Comparison of ENCODE assay signal across 1 cellular context in the genomic region with DNA sequence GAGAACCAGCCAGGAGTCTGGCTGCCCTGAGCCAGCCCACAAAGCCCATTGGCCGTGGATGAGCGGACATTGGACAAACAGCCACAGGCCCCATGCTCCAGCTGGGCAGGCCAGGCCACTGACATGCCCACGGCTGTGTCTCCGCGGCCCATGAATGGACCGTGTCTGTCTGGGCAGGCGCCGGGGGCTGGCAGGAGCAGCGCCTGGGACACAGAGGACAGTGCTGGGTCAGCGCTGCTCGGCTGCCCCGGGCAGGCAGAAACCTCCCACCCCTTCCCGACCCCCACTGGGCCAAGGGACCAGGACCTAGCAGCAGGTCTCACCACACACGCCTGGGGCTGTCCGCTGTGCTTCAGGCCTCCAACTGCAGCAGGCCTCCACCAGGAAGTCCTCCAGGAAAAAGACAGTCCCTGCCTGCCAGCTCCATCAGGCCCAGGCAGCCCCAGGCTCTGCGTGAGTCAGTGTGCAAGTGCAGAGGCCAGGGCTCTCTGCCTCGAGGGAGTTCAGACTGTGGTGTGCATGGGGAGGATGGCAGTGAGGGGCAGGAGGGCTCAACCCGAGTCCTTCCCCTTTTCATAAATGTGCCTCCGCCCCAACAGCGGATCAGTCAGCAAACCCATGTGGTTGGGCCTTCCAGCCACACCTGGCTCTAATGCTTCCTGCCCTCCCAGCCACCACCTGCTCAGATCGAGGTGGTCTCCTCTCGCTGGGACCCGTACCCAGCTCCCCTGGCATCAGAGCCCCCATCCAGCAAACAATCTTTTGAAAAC.
TF ChIP-seq lines count a peak whose summit lies in the region.

No MANE protein-coding gene starts in this region.

TF ChIP-seq in HepG2, 621 proteins besides CTCF, POLR2A, EP300 and RAD21 (continued from another document and continues in another):
- TF ChIP-seq, protein P1, sequence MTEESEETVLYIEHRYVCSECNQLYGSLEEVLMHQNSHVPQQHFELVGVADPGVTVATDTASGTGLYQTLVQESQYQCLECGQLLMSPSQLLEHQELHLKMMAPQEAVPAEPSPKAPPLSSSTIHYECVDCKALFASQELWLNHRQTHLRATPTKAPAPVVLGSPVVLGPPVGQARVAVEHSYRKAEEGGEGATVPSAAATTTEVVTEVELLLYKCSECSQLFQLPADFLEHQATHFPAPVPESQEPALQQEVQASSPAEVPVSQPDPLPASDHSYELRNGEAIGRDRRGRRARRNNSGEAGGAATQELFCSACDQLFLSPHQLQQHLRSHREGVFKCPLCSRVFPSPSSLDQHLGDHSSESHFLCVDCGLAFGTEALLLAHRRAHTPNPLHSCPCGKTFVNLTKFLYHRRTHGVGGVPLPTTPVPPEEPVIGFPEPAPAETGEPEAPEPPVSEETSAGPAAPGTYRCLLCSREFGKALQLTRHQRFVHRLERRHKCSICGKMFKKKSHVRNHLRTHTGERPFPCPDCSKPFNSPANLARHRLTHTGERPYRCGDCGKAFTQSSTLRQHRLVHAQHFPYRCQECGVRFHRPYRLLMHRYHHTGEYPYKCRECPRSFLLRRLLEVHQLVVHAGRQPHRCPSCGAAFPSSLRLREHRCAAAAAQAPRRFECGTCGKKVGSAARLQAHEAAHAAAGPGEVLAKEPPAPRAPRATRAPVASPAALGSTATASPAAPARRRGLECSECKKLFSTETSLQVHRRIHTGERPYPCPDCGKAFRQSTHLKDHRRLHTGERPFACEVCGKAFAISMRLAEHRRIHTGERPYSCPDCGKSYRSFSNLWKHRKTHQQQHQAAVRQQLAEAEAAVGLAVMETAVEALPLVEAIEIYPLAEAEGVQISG (CRISPR knock-in tag; IDR thresholded peaks at IDR 0.05), result no peak; the same call in 1 of the 2 replicates
- TF ChIP-seq WIZ (CRISPR knock-in tag; IDR thresholded peaks at IDR 0.05) (0 out of 2 replicates have a peak, but pooled peaks have one; percentile 41), ZC3H4 (CRISPR knock-in tag; IDR thresholded peaks at IDR 0.05; ENCODE audit: borderline replicate concordance) (no peak; the same call in 1 of the 2 replicates), DNMT3B (CRISPR knock-in tag; conservative IDR thresholded peaks at IDR 0.05) (no peak), SOX13 (IDR thresholded peaks at IDR 0.05) (no peak), SOX13 (CRISPR knock-in tag; conservative IDR thresholded peaks at IDR 0.05 in 1 of 2, IDR thresholded peaks at IDR 0.05 in 1 of 2) (no peak), SMARCE1 (IDR thresholded peaks at IDR 0.05; ENCODE audit: borderline replicate concordance) (no peak), FOSL2 (CRISPR knock-in tag; IDR thresholded peaks at IDR 0.05) (no peak), SMAD9 (CRISPR knock-in tag; IDR thresholded peaks at IDR 0.05) (no peak), ZBTB21 (CRISPR knock-in tag; IDR thresholded peaks at IDR 0.05) (no peak), MBD4 (IDR thresholded peaks at IDR 0.05; ENCODE audit: borderline replicate concordance, low read length) (no peak), XBP1 (CRISPR knock-in tag; IDR thresholded peaks at IDR 0.05) (no peak), NR2C2 (CRISPR knock-in tag; IDR thresholded peaks at IDR 0.05; ENCODE audit: borderline replicate concordance) (no peak), ZNF331 (CRISPR knock-in tag; IDR thresholded peaks at IDR 0.05) (no peak), HOXA5 (CRISPR knock-in tag; IDR thresholded peaks at IDR 0.05) (no peak), TEAD3 (CRISPR knock-in tag; optimal IDR thresholded peaks at IDR 0.05; ENCODE audit: borderline replicate concordance) (peak; percentile 16), BHLHE40 (IDR thresholded peaks at IDR 0.05; ENCODE audit: low read length) (no peak), SOX6 (IDR thresholded peaks at IDR 0.05) (no peak), SOX6 (CRISPR knock-in tag; IDR thresholded peaks at IDR 0.05) (no peak), HMG20B (CRISPR knock-in tag; conservative IDR thresholded peaks at IDR 0.05) (no peak), GATAD2A (CRISPR knock-in tag; IDR thresholded peaks at IDR 0.05) (peak; percentile 14; the same call in 1 of the 2 replicates), SPEN (CRISPR knock-in tag; IDR thresholded peaks at IDR 0.05; ENCODE audit: low read depth) (peak; percentile 20), SATB2 (CRISPR knock-in tag; IDR thresholded peaks at IDR 0.05) (no peak), ZNF282 (IDR thresholded peaks at IDR 0.05; ENCODE audit: partially characterized antibody) (no peak), ZNF772 (CRISPR knock-in tag; IDR thresholded peaks at IDR 0.05) (no peak), ZNF790 (CRISPR knock-in tag; IDR thresholded peaks at IDR 0.05; ENCODE audit: borderline replicate concordance) (no peak), CBX2 (IDR thresholded peaks at IDR 0.05; ENCODE audit: low read depth, low read length) (no peak), CBX2 (CRISPR knock-in tag; IDR thresholded peaks at IDR 0.05; ENCODE audit: low read depth) (no peak), KDM1A (CRISPR knock-in tag; IDR thresholded peaks at IDR 0.05) (no peak), ZBTB38 (CRISPR knock-in tag; IDR thresholded peaks at IDR 0.05) (peak; percentile 41; the same call in 1 of the 2 replicates), PHB2 (IDR thresholded peaks at IDR 0.05; ENCODE audit: partially characterized antibody) (no peak), EZH2 (conservative IDR thresholded peaks at IDR 0.05; ENCODE audit: low read depth, low read length) (no peak), REPIN1 (CRISPR knock-in tag; IDR thresholded peaks at IDR 0.05; ENCODE audit: borderline replicate concordance, low read depth) (0 out of 2 replicates have a peak, but pooled peaks have one; percentile 29), ZBTB7B (CRISPR knock-in tag; IDR thresholded peaks at IDR 0.05) (peak; percentile 46; the same call in 1 of the 2 replicates), ZFX (CRISPR knock-in tag; IDR thresholded peaks at IDR 0.05; ENCODE audit: low read depth) (peak; percentile 83), ETV6 (CRISPR knock-in tag; conservative IDR thresholded peaks at IDR 0.05) (no peak), ZNF577 (CRISPR knock-in tag; IDR thresholded peaks at IDR 0.05; ENCODE audit: borderline replicate concordance, low read depth) (no peak), EED (CRISPR knock-in tag; IDR thresholded peaks at IDR 0.05) (no peak; the same call in 1 of the 2 replicates), ZNF256 (CRISPR knock-in tag; conservative IDR thresholded peaks at IDR 0.05) (0 out of 2 replicates have a peak, but pooled peaks have one; percentile 53), ZNF143 (CRISPR knock-in tag; IDR thresholded peaks at IDR 0.05) (no peak), TOE1 (CRISPR knock-in tag; IDR thresholded peaks at IDR 0.05) (no peak), ZNF629 (CRISPR knock-in tag; conservative IDR thresholded peaks at IDR 0.05) (no peak), ZNF670 (CRISPR knock-in tag; IDR thresholded peaks at IDR 0.05; ENCODE audit: borderline replicate concordance) (no peak), ZNF383 (CRISPR knock-in tag; IDR thresholded peaks at IDR 0.05; ENCODE audit: borderline replicate concordance) (no peak), TRIM24 (CRISPR knock-in tag; IDR thresholded peaks at IDR 0.05) (no peak)
- TF ChIP-seq, protein P2, sequence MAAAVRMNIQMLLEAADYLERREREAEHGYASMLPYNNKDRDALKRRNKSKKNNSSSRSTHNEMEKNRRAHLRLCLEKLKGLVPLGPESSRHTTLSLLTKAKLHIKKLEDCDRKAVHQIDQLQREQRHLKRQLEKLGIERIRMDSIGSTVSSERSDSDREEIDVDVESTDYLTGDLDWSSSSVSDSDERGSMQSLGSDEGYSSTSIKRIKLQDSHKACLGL (CRISPR knock-in tag; IDR thresholded peaks at IDR 0.05), result peak; percentile 65; the same call in 1 of the 2 replicates
- TF ChIP-seq, protein P3, sequence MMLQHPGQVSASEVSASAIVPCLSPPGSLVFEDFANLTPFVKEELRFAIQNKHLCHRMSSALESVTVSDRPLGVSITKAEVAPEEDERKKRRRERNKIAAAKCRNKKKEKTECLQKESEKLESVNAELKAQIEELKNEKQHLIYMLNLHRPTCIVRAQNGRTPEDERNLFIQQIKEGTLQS (CRISPR knock-in tag; IDR thresholded peaks at IDR 0.05), result no peak
- TF ChIP-seq, protein P4, sequence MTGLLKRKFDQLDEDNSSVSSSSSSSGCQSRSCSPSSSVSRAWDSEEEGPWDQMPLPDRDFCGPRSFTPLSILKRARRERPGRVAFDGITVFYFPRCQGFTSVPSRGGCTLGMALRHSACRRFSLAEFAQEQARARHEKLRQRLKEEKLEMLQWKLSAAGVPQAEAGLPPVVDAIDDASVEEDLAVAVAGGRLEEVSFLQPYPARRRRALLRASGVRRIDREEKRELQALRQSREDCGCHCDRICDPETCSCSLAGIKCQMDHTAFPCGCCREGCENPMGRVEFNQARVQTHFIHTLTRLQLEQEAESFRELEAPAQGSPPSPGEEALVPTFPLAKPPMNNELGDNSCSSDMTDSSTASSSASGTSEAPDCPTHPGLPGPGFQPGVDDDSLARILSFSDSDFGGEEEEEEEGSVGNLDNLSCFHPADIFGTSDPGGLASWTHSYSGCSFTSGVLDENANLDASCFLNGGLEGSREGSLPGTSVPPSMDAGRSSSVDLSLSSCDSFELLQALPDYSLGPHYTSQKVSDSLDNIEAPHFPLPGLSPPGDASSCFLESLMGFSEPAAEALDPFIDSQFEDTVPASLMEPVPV (CRISPR knock-in tag; IDR thresholded peaks at IDR 0.05), result no peak
- TF ChIP-seq, protein P5, sequence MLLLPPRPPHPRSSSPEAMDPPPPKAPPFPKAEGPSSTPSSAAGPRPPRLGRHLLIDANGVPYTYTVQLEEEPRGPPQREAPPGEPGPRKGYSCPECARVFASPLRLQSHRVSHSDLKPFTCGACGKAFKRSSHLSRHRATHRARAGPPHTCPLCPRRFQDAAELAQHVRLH (CRISPR knock-in tag; IDR thresholded peaks at IDR 0.05; ENCODE audit: borderline replicate concordance, low read depth), result no peak
- TF ChIP-seq, protein P6, sequence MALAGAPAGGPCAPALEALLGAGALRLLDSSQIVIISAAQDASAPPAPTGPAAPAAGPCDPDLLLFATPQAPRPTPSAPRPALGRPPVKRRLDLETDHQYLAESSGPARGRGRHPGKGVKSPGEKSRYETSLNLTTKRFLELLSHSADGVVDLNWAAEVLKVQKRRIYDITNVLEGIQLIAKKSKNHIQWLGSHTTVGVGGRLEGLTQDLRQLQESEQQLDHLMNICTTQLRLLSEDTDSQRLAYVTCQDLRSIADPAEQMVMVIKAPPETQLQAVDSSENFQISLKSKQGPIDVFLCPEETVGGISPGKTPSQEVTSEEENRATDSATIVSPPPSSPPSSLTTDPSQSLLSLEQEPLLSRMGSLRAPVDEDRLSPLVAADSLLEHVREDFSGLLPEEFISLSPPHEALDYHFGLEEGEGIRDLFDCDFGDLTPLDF (CRISPR knock-in tag; IDR thresholded peaks at IDR 0.05), result no peak
- TF ChIP-seq, protein P7, sequence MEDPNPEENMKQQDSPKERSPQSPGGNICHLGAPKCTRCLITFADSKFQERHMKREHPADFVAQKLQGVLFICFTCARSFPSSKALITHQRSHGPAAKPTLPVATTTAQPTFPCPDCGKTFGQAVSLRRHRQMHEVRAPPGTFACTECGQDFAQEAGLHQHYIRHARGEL (CRISPR knock-in tag; IDR thresholded peaks at IDR 0.05), result 0 out of 2 replicates have a peak, but pooled peaks have one; percentile 45
- TF ChIP-seq, protein P8, sequence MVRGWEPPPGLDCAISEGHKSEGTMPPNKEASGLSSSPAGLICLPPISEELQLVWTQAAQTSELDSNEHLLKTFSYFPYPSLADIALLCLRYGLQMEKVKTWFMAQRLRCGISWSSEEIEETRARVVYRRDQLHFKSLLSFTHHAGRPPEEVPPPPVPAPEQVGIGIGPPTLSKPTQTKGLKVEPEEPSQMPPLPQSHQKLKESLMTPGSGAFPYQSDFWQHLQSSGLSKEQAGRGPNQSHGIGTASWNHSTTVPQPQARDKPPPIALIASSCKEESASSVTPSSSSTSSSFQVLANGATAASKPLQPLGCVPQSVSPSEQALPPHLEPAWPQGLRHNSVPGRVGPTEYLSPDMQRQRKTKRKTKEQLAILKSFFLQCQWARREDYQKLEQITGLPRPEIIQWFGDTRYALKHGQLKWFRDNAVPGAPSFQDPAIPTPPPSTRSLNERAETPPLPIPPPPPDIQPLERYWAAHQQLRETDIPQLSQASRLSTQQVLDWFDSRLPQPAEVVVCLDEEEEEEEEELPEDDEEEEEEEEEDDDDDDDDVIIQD (CRISPR knock-in tag; IDR thresholded peaks at IDR 0.05; ENCODE audit: low read depth), result no peak
- TF ChIP-seq, protein P9, sequence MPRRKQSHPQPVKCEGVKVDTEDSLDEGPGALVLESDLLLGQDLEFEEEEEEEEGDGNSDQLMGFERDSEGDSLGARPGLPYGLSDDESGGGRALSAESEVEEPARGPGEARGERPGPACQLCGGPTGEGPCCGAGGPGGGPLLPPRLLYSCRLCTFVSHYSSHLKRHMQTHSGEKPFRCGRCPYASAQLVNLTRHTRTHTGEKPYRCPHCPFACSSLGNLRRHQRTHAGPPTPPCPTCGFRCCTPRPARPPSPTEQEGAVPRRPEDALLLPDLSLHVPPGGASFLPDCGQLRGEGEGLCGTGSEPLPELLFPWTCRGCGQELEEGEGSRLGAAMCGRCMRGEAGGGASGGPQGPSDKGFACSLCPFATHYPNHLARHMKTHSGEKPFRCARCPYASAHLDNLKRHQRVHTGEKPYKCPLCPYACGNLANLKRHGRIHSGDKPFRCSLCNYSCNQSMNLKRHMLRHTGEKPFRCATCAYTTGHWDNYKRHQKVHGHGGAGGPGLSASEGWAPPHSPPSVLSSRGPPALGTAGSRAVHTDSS (CRISPR knock-in tag; conservative IDR thresholded peaks at IDR 0.05), result no peak
- TF ChIP-seq, protein P10, sequence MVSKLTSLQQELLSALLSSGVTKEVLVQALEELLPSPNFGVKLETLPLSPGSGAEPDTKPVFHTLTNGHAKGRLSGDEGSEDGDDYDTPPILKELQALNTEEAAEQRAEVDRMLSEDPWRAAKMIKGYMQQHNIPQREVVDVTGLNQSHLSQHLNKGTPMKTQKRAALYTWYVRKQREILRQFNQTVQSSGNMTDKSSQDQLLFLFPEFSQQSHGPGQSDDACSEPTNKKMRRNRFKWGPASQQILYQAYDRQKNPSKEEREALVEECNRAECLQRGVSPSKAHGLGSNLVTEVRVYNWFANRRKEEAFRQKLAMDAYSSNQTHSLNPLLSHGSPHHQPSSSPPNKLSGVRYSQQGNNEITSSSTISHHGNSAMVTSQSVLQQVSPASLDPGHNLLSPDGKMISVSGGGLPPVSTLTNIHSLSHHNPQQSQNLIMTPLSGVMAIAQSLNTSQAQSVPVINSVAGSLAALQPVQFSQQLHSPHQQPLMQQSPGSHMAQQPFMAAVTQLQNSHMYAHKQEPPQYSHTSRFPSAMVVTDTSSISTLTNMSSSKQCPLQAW (CRISPR knock-in tag; IDR thresholded peaks at IDR 0.05), result peak; percentile 66; the same call in 1 of the 2 replicates
- TF ChIP-seq, protein P11, sequence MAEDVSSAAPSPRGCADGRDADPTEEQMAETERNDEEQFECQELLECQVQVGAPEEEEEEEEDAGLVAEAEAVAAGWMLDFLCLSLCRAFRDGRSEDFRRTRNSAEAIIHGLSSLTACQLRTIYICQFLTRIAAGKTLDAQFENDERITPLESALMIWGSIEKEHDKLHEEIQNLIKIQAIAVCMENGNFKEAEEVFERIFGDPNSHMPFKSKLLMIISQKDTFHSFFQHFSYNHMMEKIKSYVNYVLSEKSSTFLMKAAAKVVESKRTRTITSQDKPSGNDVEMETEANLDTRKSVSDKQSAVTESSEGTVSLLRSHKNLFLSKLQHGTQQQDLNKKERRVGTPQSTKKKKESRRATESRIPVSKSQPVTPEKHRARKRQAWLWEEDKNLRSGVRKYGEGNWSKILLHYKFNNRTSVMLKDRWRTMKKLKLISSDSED (CRISPR knock-in tag; IDR thresholded peaks at IDR 0.05), result peak; percentile 12; the same call in 1 of the 2 replicates
